6 cellular contexts compared by ENCODE assay signal in genomic region chrX:48166322-48166721, GRCh38. TPM values are rescaled to one million over a fixed set of nuclear protein-coding genes. Genes with fewer than 3 reads are reported as not detected.
"Had no signal": no experiment of that assay in that cellular context is flagged by ENCODE, and none has a peak within 500 bp of the region (broad histone marks: within the 10 kb centered on the region; RNA-seq: fewer than 3 reads in every experiment).

No MANE protein-coding gene starts in this region.

RNA-seq across cellular contexts. Expression of gene SSX5, which starts 30.3 kb away (rescaled TPM):
- total RNA-seq: HepG2, HT-29, HT1080, IMR-90 had no signal
- polyA plus RNA-seq: HepG2, IgD-negative memory B cell, IMR-90 had no signal

RNA-seq across cellular contexts. Expression of gene SPACA5B, which starts 35.9 kb away (rescaled TPM):
- total RNA-seq: HepG2, HT-29, HT1080, IMR-90, K562 had no signal
- polyA plus RNA-seq: HepG2, IgD-negative memory B cell, IMR-90, K562 had no signal
